In the genomic region with DNA sequence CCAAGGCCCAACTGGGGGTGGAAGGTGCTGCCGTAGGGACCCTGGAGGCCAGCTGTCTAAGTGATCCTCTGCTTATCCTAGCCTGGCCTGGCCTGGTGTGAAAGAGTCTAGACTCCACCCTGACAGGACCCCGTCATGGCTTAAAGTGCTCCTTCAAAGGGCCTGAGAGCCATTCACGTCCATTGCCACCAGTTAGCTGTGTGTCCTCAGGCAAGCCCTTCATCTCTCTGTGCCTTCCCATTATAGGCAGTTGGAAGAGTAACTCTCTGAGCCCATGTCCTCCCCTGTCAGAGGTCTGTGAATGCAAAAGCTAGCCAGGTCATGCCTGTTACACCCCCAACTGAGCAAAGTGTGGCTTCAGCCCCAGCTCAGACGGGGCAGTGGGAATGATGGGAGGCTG, we compare ENCODE assay signal across 16 cellular contexts. TPM values are rescaled to one million over a fixed set of nuclear protein-coding genes. Genes with fewer than 3 reads are reported as not detected.
DNase-seq lines count a peak whose midpoint lies in the region; ATAC-seq, FAIRE-seq and TF ChIP-seq lines count a peak whose summit lies in the region.
"Had no signal": no experiment of that assay in that cellular context is flagged by ENCODE, and none has a peak within 500 bp of the region (broad histone marks: within the 10 kb centered on the region; RNA-seq: fewer than 3 reads in every experiment).

No MANE protein-coding gene starts in this region.

- H3K27me3 Mint-ChIP-seq in activated B cell treated with CpG ODN at 0.5 μM for 24 hours, result no peaks in the 10 kb centered on the region
- no peaks in the 10 kb centered on the region for H3K27me3 Mint-ChIP-seq in naive thymus-derived CD8-positive, alpha-beta T cell

- H3K4me1 Mint-ChIP-seq in activated B cell treated with CpG ODN at 0.5 μM for 24 hours, result peaks cover 37% of the 10 kb centered on the region
- H3K4me1 Mint-ChIP-seq in naive thymus-derived CD8-positive, alpha-beta T cell, result peaks cover 30 to 53% (median 49%) of the 10 kb centered on the region in 4 donors

- TF ChIP-seq POLR2A in erythroblast (IDR thresholded peaks at IDR 0.05; ENCODE audit: low read length), result no peak

- peak; percentile 41 for DNase-seq in NCI-H82 (lab: John Stamatoyannopoulos, UW)
- no peak for DNase-seq in NCI-H82 treated with DMSO at 0.1 percent for 48 hours (lab: John Stamatoyannopoulos, UW; ENCODE audit: unreplicated experiment)
- DNase-seq in activated B cell treated with CpG ODN at 0.5 μM for 24 hours, result no peak
- DNase-seq in naive thymus-derived CD8-positive, alpha-beta T cell, result no peak
- DNase-seq in urothelium cell line (ENCODE audit: low spot score), result no peak
- DNase-seq in erythroblast (lab: John Stamatoyannopoulos, UW), result no peak
- DNase-seq: 8988T, DMS153, NCI-H2029, NCI-H446, NCI-H524 treated with DMSO at 0.1 percent for 48 hours, SHP77 treated with DMSO at 0.1 percent for 48 hours had no signal

- CTCF ChIA-PET in activated B cell treated with CpG ODN at 0.5 μM for 24 hours (lab: Charles Lee), result no interaction called here

- TF ChIP-seq CTCF in activated B cell treated with CpG ODN at 0.5 μM for 24 hours (IDR thresholded peaks at IDR 0.05), result no peak

- H3K36me3 Mint-ChIP-seq in activated B cell treated with CpG ODN at 0.5 μM for 24 hours (ENCODE audit: low read depth), result peaks cover 13% of the 10 kb centered on the region
- peaks cover 0 to 25% (median 0%) of the 10 kb centered on the region in 3 donors for H3K36me3 Mint-ChIP-seq in naive thymus-derived CD8-positive, alpha-beta T cell

- intact Hi-C loops in activated B cell treated with CpG ODN at 0.5 μM for 24 hours (cut with micrococcal nuclease), result no loop called here

- H3K9me3 Mint-ChIP-seq in activated B cell treated with CpG ODN at 0.5 μM for 24 hours, result no peaks in the 10 kb centered on the region
- no peaks in the 10 kb centered on the region for H3K9me3 Mint-ChIP-seq in naive thymus-derived CD8-positive, alpha-beta T cell

- FAIRE-seq in urothelium cell line (lab: Jason Lieb, UNC), result peak; percentile 20
- FAIRE-seq: GM18507, K562 had no signal

- H3K4me3 Mint-ChIP-seq in activated B cell treated with CpG ODN at 0.5 μM for 24 hours, result no peak overlapping the region
- H3K4me3 Mint-ChIP-seq in naive thymus-derived CD8-positive, alpha-beta T cell, result peak overlapping the region in 3 of 10 donors; percentile 10 to 59 (median 51)

- peak overlapping the region; percentile 30 for H3K27ac Mint-ChIP-seq in activated B cell treated with CpG ODN at 0.5 μM for 24 hours
- H3K27ac Mint-ChIP-seq in naive thymus-derived CD8-positive, alpha-beta T cell, result peak overlapping the region in 6 of 10 donors; percentile 26 to 92 (median 78)

- no peak for ATAC-seq in activated B cell treated with CpG ODN at 0.5 μM for 24 hours (ENCODE audit: low read depth)
- ATAC-seq in naive thymus-derived CD8-positive, alpha-beta T cell, result no peak
- no peak for ATAC-seq in HG02763 (IDR thresholded peaks at IDR 0.05; ENCODE audit: unreplicated experiment)
- ATAC-seq: HCT116 had no signal

- POLR2A ChIA-PET in activated B cell treated with CpG ODN at 0.5 μM for 24 hours (lab: Charles Lee), result interaction anchor here (1.4 to 1.6 kb wide), 2 partner anchors 19 to 28 kb away, joined by 3 read pairs; a partner anchor contains a TSS
- POLR2A ChIA-PET in naive thymus-derived CD8-positive, alpha-beta T cell (lab: Charles Lee), result interaction anchor here (0.8 to 1.6 kb wide), 4 partner anchors 9 to 29 kb away, joined by 3 to 5 read pairs (median 4); a partner anchor contains a TSS

RNA-seq across cellular contexts. Expression of a gene that starts 9.1 kb away (rescaled TPM):
- 22.8 and 25.8 TPM in 2 replicates for total RNA-seq in activated B cell treated with CpG ODN at 0.5 μM for 24 hours
- total RNA-seq in naive thymus-derived CD8-positive, alpha-beta T cell, result 10 to 100 TPM; 39.4 to 41.4 TPM
- polyA plus RNA-seq in naive thymus-derived CD8-positive, alpha-beta T cell, result 1 to 10 TPM in 2 of 3 donors, under 1 TPM in 1; 0.21 to 1.3 (median 1.1) TPM

RNA-seq across cellular contexts. Expression of a gene that starts 19.4 kb away (rescaled TPM):
- 28.2 and 33.5 TPM in 2 replicates for total RNA-seq in activated B cell treated with CpG ODN at 0.5 μM for 24 hours
- total RNA-seq in naive thymus-derived CD8-positive, alpha-beta T cell, result 10 to 100 TPM; 39.9 to 41.5 TPM
- 10 to 100 TPM in 1 of 3 donors, 1 to 10 TPM in 2; 6.4 to 10.4 (median 7.6) TPM for polyA plus RNA-seq in naive thymus-derived CD8-positive, alpha-beta T cell

RNA-seq across cellular contexts. Expression of a gene that starts 28.5 kb away (rescaled TPM):
- 84.1 and 86.4 TPM in 2 replicates for total RNA-seq in activated B cell treated with CpG ODN at 0.5 μM for 24 hours
- 100 to 1,000 TPM; 190 to 191 TPM for total RNA-seq in naive thymus-derived CD8-positive, alpha-beta T cell
- polyA plus RNA-seq in naive thymus-derived CD8-positive, alpha-beta T cell, result 100 to 1,000 TPM; 136 to 172 (median 146) TPM
